In genomic region chr3:71026634-71027578, GRCh38 we compare ENCODE assay signal across 9 cellular contexts.
DNase-seq lines count a peak whose midpoint lies in the region; ATAC-seq and TF ChIP-seq lines count a peak whose summit lies in the region.
"Had no signal": no experiment of that assay in that cellular context is flagged by ENCODE, and none has a peak within 500 bp of the region (broad histone marks: within the 10 kb centered on the region; RNA-seq: fewer than 3 reads in every experiment).

No MANE protein-coding gene starts in this region.

- TF ChIP-seq CTCF in gastroesophageal sphincter (IDR thresholded peaks at IDR 0.05): no peak
- no peak for TF ChIP-seq CTCF in tibial artery (IDR thresholded peaks at IDR 0.05)
- no peak for TF ChIP-seq CTCF in glutamatergic neuron (IDR thresholded peaks at IDR 0.05; ENCODE audit: partially characterized antibody, unreplicated experiment)

- H3K4me3 ChIP-seq in gastroesophageal sphincter (no peak overlapping the region), tibial artery (no peak overlapping the region)

- H3K9me3 Mint-ChIP-seq in activated naive CD4-positive, alpha-beta T cell treated with anti-CD3 and anti-CD28 coated beads for 36 hours: no peaks in the 10 kb centered on the region
- H3K9me3 Mint-ChIP-seq in T-cell (no peaks in the 10 kb centered on the region), glutamatergic neuron (ENCODE audit: unreplicated experiment) (peaks cover 2% of the 10 kb centered on the region)

- H3K36me3 ChIP-seq in gastroesophageal sphincter: peaks cover 0 to 17% of the 10 kb centered on the region in 2 donors
- peaks cover 0 to 9% (median 2%) of the 10 kb centered on the region in 3 donors for H3K36me3 ChIP-seq in tibial artery

- H3K4me1 ChIP-seq in gastroesophageal sphincter (peaks cover 30 to 97% (median 30%) of the 10 kb centered on the region in 3 donors), tibial artery (peaks cover 0 to 81% (median 50%) of the 10 kb centered on the region in 4 donors)

- POLR2A ChIA-PET in T-cell (lab: Charles Lee): interaction anchor here in 1 of 2 donors (0.6 to 1.2 kb wide), 2 partner anchors 12 to 34 kb away, joined by 3 to 4 read pairs; no protein-coding TSS in a partner anchor

- H3K36me3 Mint-ChIP-seq in activated naive CD4-positive, alpha-beta T cell treated with anti-CD3 and anti-CD28 coated beads for 36 hours (ENCODE audit: low read depth): peaks cover 34% of the 10 kb centered on the region
- H3K36me3 Mint-ChIP-seq in T-cell: peaks cover 55% of the 10 kb centered on the region
- H3K36me3 Mint-ChIP-seq in glutamatergic neuron (ENCODE audit: unreplicated experiment): no peaks in the 10 kb centered on the region

- H3K9me3 ChIP-seq in gastroesophageal sphincter: no peaks in the 10 kb centered on the region
- no peaks in the 10 kb centered on the region for H3K9me3 ChIP-seq in tibial artery

- no peaks in the 10 kb centered on the region for H3K27me3 ChIP-seq in gastroesophageal sphincter
- H3K27me3 ChIP-seq in tibial artery: no peaks in the 10 kb centered on the region

- H3K27ac Mint-ChIP-seq in activated naive CD4-positive, alpha-beta T cell treated with anti-CD3 and anti-CD28 coated beads for 36 hours: peak overlapping the region; percentile 51
- H3K27ac Mint-ChIP-seq in T-cell (peak overlapping the region; percentile 81 to 85), glutamatergic neuron (ENCODE audit: unreplicated experiment) (no peak overlapping the region)

- H3K27me3 Mint-ChIP-seq in activated naive CD4-positive, alpha-beta T cell treated with anti-CD3 and anti-CD28 coated beads for 36 hours (ENCODE audit: low read depth): no peaks in the 10 kb centered on the region
- H3K27me3 Mint-ChIP-seq in T-cell: no peaks in the 10 kb centered on the region
- H3K27me3 Mint-ChIP-seq in glutamatergic neuron (ENCODE audit: unreplicated experiment): no peaks in the 10 kb centered on the region

- intact Hi-C loops in activated naive CD4-positive, alpha-beta T cell treated with anti-CD3 and anti-CD28 coated beads for 36 hours (cut with micrococcal nuclease): no loop called here
- intact Hi-C loops in tibial artery (cut with DNase I; ENCODE audit: low total_unique reads): loop anchor here (10.0 kb wide), 1 partner anchor 278 kb away; no protein-coding TSS in a partner anchor

- no peak for ATAC-seq in T-cell (replicated peaks in 1 of 4)
- no peak for ATAC-seq in gastroesophageal sphincter

- H3K4me3 Mint-ChIP-seq in activated naive CD4-positive, alpha-beta T cell treated with anti-CD3 and anti-CD28 coated beads for 36 hours: no peak overlapping the region
- H3K4me3 Mint-ChIP-seq in T-cell: no peak overlapping the region
- no peak overlapping the region for H3K4me3 Mint-ChIP-seq in glutamatergic neuron (ENCODE audit: unreplicated experiment)

- TF ChIP-seq EP300 in gastroesophageal sphincter (IDR thresholded peaks at IDR 0.05): no peak

- peaks cover 79% of the 10 kb centered on the region for H3K4me1 Mint-ChIP-seq in activated naive CD4-positive, alpha-beta T cell treated with anti-CD3 and anti-CD28 coated beads for 36 hours (ENCODE audit: low read depth)
- H3K4me1 Mint-ChIP-seq in T-cell: peaks cover 87 to 90% (median 89%) of the 10 kb centered on the region in 3 donors
- H3K4me1 Mint-ChIP-seq in glutamatergic neuron (ENCODE audit: low read depth, unreplicated experiment): peaks cover 25% of the 10 kb centered on the region

- TF ChIP-seq POLR2A in gastroesophageal sphincter (IDR thresholded peaks at IDR 0.05): no peak

- no peak for DNase-seq in activated naive CD4-positive, alpha-beta T cell treated with anti-CD3 and anti-CD28 coated beads for 36 hours
- no peak for DNase-seq in activated naive CD4-positive, alpha-beta T cell treated with anti-CD3 and anti-CD28 coated beads, Interleukin-2, amount 50 U/mL, for 16 hours
- DNase-seq in T-cell (no peak), tibial artery (no peak), glutamatergic neuron (no peak)
- DNase-seq in effector CD4-positive, alpha-beta T cell: no peak
- no peak for DNase-seq in central memory CD4-positive, alpha-beta T cell
- DNase-seq: islet precursor cell had no signal

- peak overlapping the region; percentile 63 to 75 (median 68) for H3K27ac ChIP-seq in gastroesophageal sphincter
- peak overlapping the region; percentile 33 to 50 for H3K27ac ChIP-seq in tibial artery

- CTCF ChIA-PET in activated naive CD4-positive, alpha-beta T cell treated with anti-CD3 and anti-CD28 coated beads for 36 hours (lab: Charles Lee): no interaction called here
- CTCF ChIA-PET in T-cell (lab: Charles Lee): no interaction called here

- 55 to 70% methylated on average over 6 of the region's 6 CpGs for WGBS in gastroesophageal sphincter (ENCODE audit: low coverage in 1 of 2), 2 donors
